30 cellular contexts compared by ENCODE assay signal in the genomic region with DNA sequence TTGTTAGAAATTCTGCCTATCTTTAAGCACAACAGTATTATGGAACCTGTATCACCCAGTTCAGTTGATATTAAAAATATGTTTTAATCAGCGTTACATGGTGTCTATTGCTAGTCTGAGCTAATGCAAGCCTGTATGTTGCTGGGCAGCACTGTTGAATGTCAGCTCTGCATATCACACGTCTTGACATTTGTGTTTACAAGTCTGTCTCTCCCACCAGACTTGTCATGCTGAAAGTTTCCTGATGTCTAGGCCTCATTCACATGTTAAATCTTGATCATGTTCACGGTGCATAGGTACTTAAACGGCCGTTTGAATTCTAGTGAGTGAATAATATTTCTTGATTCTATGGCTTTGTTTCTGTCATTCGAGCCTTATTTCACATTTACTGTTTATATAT.
"Had no signal": no experiment of that assay in that cellular context is flagged by ENCODE, and none has a peak within 500 bp of the region (broad histone marks: within the 10 kb centered on the region; RNA-seq: fewer than 3 reads in every experiment).

No MANE protein-coding gene starts in this region.

- H3K27me3 Mint-ChIP-seq: effector memory CD8-positive, alpha-beta T cell had no signal

- H3K4me3 ChIP-seq: gastroesophageal sphincter, hepatocyte, left ventricle myocardium inferior, lung, pancreas, prostate gland, skin epidermis, suprapubic skin, tibial artery, upper lobe of right lung had no signal

- DNase-seq: activated CD4-positive, alpha-beta T cell treated with anti-CD3 and anti-CD28 coated beads, Interleukin-2, amount 50 U/mL, for 1 hour; activated CD4-positive, CD25-positive, alpha-beta regulatory T cell treated with anti-CD3 and anti-CD28 coated beads, Interleukin-2, amount 50 U/mL, for 72 hours; activated gamma-delta T cell; activated T-cell treated with anti-CD3 and anti-CD28 coated beads for 4 hours; amygdala; caudate nucleus; cortex of kidney; effector memory CD8-positive, alpha-beta T cell; erythroblast; islet precursor cell; left ventricle myocardium inferior; nucleus accumbens; pancreas; retina; stimulated activated CD4-positive, alpha-beta T cell treated with anti-CD3 and anti-CD28 coated beads, Interleukin-12 subunit alpha, Interleukin-12 subunit beta, amount 100 ng/mL, for 4 hours; stimulated activated CD4-positive, alpha-beta T cell treated with anti-CD3 and anti-CD28 coated beads, Interleukin-4, amount 100 ng/mL, for 24 hours; T1000; tibial artery; upper lobe of right lung had no signal

- H3K36me3 Mint-ChIP-seq: stimulated activated effector memory CD8-positive, alpha-beta T cell treated with anti-CD3 and anti-CD28 coated beads, Interleukin-12 subunit alpha, Interleukin-12 subunit beta, amount 100 ng/mL, for 72 hours had no signal

- H3K4me2 ChIP-seq: hepatocyte had no signal

- ATAC-seq: effector memory CD8-positive, alpha-beta T cell; gastroesophageal sphincter; pancreas; sciatic nerve; stimulated activated effector memory CD8-positive, alpha-beta T cell treated with anti-CD3 and anti-CD28 coated beads, Interleukin-12 subunit alpha, Interleukin-12 subunit beta, amount 100 ng/mL, for 72 hours; upper lobe of right lung had no signal

- H3K4me1 Mint-ChIP-seq: neural crest cell had no signal

- H3K27me3 ChIP-seq: gastroesophageal sphincter, hepatocyte, pancreas, suprapubic skin, tibial artery, upper lobe of right lung had no signal

- FAIRE-seq: pancreas had no signal

- H3K4me3 Mint-ChIP-seq: activated T-helper 1 cell treated with anti-CD3 and anti-CD28 coated beads, Interleukin-12 subunit alpha, Interleukin-12 subunit beta, Interleukin-2, Interleukin-4 antibody, amounts not matched to agents 30 ng/mL and 10 ng/mL and 1 ng/mL, durations not matched to agents 14 hours and 24 hours and 36 hours; effector memory CD8-positive, alpha-beta T cell; neural crest cell; stimulated activated effector memory CD8-positive, alpha-beta T cell treated with anti-CD3 and anti-CD28 coated beads, Interleukin-12 subunit alpha, Interleukin-12 subunit beta, amount 100 ng/mL, for 72 hours; T-helper 1 cell treated with Interleukin-12 subunit alpha and Interleukin-12 subunit beta and Interleukin-4 antibody, amounts not matched to agents 30 μg/mL and 1 μg/mL, for 36 hours had no signal

- H2AFZ ChIP-seq: hepatocyte had no signal

- H3K79me2 ChIP-seq: hepatocyte had no signal

- H3K36me3 ChIP-seq: gastroesophageal sphincter, left ventricle myocardium inferior, pancreas, prostate gland, suprapubic skin, tibial artery, upper lobe of right lung had no signal

- H3K9me3 ChIP-seq: pancreas, prostate gland, upper lobe of right lung had no signal

- H3K4me1 ChIP-seq: gastroesophageal sphincter, left ventricle myocardium inferior, pancreas, prostate gland, suprapubic skin, tibial artery, upper lobe of right lung had no signal

- H3K27ac Mint-ChIP-seq: activated T-helper 1 cell treated with anti-CD3 and anti-CD28 coated beads, Interleukin-12 subunit alpha, Interleukin-12 subunit beta, Interleukin-2, Interleukin-4 antibody, amounts not matched to agents 30 ng/mL and 10 ng/mL and 1 ng/mL, durations not matched to agents 14 hours and 24 hours and 36 hours; stimulated activated effector memory CD8-positive, alpha-beta T cell treated with anti-CD3 and anti-CD28 coated beads, Interleukin-12 subunit alpha, Interleukin-12 subunit beta, amount 100 ng/mL, for 72 hours; T-helper 1 cell treated with Interleukin-12 subunit alpha and Interleukin-12 subunit beta and Interleukin-4 antibody, amounts not matched to agents 30 μg/mL and 1 μg/mL, for 36 hours had no signal

- H3K27ac ChIP-seq: gastroesophageal sphincter, hepatocyte, left ventricle myocardium inferior, pancreas, prostate gland, suprapubic skin, tibial artery, upper lobe of right lung had no signal
